ENCODE assay signal across 1 cellular context in the genomic region with DNA sequence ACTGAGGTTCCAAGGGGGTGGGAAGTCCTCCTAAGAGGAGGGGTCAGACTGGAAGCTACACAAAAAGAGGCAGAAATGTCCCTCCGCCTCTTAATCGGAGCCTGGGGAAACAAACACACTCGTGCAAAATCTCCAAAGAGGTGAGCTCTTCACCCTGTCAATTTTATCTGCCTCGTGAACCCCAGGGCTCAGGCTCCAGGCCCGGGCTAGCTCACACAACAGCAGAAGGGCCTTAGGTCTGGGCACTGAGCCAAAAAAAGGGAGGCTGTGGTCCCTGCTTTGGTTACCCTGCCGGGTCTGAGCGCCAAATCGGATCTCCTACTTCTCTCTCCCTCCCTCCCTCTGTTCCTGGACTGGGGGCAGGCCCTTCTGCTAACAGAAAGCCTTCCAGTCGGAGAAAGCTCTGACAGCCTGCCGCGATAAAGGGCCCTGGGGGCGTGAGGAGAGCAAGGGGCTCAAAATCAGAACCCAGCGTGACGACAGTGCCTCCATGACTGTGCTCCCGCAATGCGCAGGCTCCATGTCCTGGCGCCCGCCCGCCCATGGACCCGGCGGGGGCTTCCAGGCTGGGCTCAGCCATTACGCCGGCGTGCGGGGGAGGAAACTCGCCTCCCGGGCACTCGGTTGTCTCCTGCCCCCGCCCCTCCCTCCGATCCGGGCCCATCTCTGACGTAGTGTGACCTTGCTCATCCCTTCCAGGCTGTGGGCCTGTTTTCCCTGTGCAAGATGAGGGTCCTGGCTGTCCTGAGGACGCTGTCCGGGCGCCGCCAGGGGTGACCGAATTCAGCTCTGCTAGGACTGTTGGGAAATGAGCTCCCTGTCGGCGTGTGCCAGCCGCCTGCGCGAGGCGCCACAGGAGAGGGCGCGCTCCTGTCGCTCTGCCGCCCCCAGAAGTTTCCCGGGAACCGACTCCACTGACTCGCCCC.
A peak's percentile ranks its signal among the peaks of the same experiment; 100 is the strongest.
TF ChIP-seq lines count a peak whose summit lies in the region.

No MANE protein-coding gene starts in this region.

TF ChIP-seq in K562, 482 proteins besides CTCF, POLR2A, EP300 and RAD21 (continued from another document and continues in another):
- TF ChIP-seq ZBTB49 (CRISPR knock-in tag; IDR thresholded peaks at IDR 0.05; ENCODE audit: borderline replicate concordance) (no peak), POLR2AphosphoS2 (IDR thresholded peaks at IDR 0.05; ENCODE audit: low read length) (no peak), ETV5 (CRISPR knock-in tag; IDR thresholded peaks at IDR 0.05; ENCODE audit: low read depth) (peak; percentile 49; the same call in 1 of the 2 replicates), FOXP4 (CRISPR knock-in tag; IDR thresholded peaks at IDR 0.05; ENCODE audit: borderline replicate concordance) (no peak), NFXL1 (CRISPR knock-in tag; IDR thresholded peaks at IDR 0.05) (no peak), ZBTB26 (CRISPR knock-in tag; IDR thresholded peaks at IDR 0.05) (no peak), ELK3 (CRISPR knock-in tag; IDR thresholded peaks at IDR 0.05) (no peak), XRCC5 (IDR thresholded peaks at IDR 0.05; ENCODE audit: low read depth, low read length) (peak; percentile 73; the same call in 1 of the 2 replicates), VEZF1 (CRISPR knock-in tag; IDR thresholded peaks at IDR 0.05) (peak; percentile 91), TBP (optimal IDR thresholded peaks at IDR 0.05; ENCODE audit: low read depth, low read length) (peak; percentile 31), ZBTB17 (CRISPR knock-in tag; IDR thresholded peaks at IDR 0.05) (0 out of 2 replicates have a peak, but pooled peaks have one; percentile 43), HEY1 (CRISPR knock-in tag; IDR thresholded peaks at IDR 0.05; ENCODE audit: borderline replicate concordance) (0 out of 2 replicates have a peak, but pooled peaks have one; percentile 52), HNRNPLL (IDR thresholded peaks at IDR 0.05; ENCODE audit: low read depth, low read length, poor library complexity, severe bottlenecking) (peak; percentile 12), ZNF280B (CRISPR knock-in tag; IDR thresholded peaks at IDR 0.05) (no peak), BCLAF1 (IDR thresholded peaks at IDR 0.05; ENCODE audit: borderline replicate concordance in 1 of 2, control insufficient read depth in 1 of 2, low read depth in 2 of 2, low read length in 1 of 2) (0 out of 4 replicates have a peak, but pooled peaks of 1 of the 2 experiments have one; percentile 30), ZSCAN32 (CRISPR knock-in tag; IDR thresholded peaks at IDR 0.05) (no peak; the same call in 1 of the 2 replicates), ZEB2 (IDR thresholded peaks at IDR 0.05) (0 out of 2 replicates have a peak, but pooled peaks have one; percentile 7), SREBF2 (CRISPR knock-in tag; IDR thresholded peaks at IDR 0.05) (no peak), ETV6 (IDR thresholded peaks at IDR 0.05; ENCODE audit: borderline replicate concordance in 1 of 2, low read depth in 2 of 2, low read length in 1 of 2) (no peak), ETV6 (CRISPR knock-in tag; IDR thresholded peaks at IDR 0.05; ENCODE audit: borderline replicate concordance) (no peak), HDGF (IDR thresholded peaks at IDR 0.05) (no peak), ZNF699 (CRISPR knock-in tag; IDR thresholded peaks at IDR 0.05; ENCODE audit: insufficient replicate concordance) (no peak)
- TF ChIP-seq, protein P1, sequence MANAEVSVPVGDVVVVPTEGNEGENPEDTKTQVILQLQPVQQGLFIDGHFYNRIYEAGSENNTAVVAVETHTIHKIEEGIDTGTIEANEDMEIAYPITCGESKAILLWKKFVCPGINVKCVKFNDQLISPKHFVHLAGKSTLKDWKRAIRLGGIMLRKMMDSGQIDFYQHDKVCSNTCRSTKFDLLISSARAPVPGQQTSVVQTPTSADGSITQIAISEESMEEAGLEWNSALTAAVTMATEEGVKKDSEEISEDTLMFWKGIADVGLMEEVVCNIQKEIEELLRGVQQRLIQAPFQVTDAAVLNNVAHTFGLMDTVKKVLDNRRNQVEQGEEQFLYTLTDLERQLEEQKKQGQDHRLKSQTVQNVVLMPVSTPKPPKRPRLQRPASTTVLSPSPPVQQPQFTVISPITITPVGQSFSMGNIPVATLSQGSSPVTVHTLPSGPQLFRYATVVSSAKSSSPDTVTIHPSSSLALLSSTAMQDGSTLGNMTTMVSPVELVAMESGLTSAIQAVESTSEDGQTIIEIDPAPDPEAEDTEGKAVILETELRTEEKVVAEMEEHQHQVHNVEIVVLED (CRISPR knock-in tag; IDR thresholded peaks at IDR 0.05) = peak; percentile 79
- TF ChIP-seq, protein P2, sequence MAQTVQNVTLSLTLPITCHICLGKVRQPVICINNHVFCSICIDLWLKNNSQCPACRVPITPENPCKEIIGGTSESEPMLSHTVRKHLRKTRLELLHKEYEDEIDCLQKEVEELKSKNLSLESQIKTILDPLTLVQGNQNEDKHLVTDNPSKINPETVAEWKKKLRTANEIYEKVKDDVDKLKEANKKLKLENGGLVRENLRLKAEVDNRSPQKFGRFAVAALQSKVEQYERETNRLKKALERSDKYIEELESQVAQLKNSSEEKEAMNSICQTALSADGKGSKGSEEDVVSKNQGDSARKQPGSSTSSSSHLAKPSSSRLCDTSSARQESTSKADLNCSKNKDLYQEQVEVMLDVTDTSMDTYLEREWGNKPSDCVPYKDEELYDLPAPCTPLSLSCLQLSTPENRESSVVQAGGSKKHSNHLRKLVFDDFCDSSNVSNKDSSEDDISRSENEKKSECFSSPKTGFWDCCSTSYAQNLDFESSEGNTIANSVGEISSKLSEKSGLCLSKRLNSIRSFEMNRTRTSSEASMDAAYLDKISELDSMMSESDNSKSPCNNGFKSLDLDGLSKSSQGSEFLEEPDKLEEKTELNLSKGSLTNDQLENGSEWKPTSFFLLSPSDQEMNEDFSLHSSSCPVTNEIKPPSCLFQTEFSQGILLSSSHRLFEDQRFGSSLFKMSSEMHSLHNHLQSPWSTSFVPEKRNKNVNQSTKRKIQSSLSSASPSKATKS (CRISPR knock-in tag; IDR thresholded peaks at IDR 0.05) = no peak
- TF ChIP-seq, protein P3, sequence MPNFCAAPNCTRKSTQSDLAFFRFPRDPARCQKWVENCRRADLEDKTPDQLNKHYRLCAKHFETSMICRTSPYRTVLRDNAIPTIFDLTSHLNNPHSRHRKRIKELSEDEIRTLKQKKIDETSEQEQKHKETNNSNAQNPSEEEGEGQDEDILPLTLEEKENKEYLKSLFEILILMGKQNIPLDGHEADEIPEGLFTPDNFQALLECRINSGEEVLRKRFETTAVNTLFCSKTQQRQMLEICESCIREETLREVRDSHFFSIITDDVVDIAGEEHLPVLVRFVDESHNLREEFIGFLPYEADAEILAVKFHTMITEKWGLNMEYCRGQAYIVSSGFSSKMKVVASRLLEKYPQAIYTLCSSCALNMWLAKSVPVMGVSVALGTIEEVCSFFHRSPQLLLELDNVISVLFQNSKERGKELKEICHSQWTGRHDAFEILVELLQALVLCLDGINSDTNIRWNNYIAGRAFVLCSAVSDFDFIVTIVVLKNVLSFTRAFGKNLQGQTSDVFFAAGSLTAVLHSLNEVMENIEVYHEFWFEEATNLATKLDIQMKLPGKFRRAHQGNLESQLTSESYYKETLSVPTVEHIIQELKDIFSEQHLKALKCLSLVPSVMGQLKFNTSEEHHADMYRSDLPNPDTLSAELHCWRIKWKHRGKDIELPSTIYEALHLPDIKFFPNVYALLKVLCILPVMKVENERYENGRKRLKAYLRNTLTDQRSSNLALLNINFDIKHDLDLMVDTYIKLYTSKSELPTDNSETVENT (CRISPR knock-in tag; IDR thresholded peaks at IDR 0.05) = no peak; the same call in 1 of the 2 replicates
